Comparison of ENCODE assay signal across 8 cellular contexts in the genomic region with DNA sequence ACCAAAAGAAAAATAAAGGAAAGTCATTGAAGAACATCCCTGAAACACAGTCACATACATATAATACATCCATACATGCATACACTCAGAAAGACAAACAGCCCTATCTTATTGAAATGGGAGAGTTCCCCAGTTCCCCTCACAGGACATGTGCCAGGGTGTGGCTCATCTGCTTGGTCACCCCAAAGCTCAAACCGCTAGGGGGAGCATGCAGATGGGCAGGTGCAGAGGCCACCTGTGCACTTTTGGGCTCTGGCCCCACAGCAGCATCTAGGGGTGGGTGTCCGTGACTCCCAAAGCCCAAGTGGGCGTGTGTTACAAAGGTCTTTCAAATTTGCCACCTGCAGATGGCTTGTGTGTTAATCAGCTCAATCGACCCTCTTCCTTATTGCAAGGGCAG.
DNase-seq lines count a peak whose midpoint lies in the region; ATAC-seq lines count a peak whose summit lies in the region.

No MANE protein-coding gene starts in this region.

- H3K4me3 ChIP-seq in CD4-positive, CD25-positive, alpha-beta regulatory T cell (ENCODE audit: low read depth, low read length), result no peak overlapping the region

- ATAC-seq in CD4-positive, CD25-positive, alpha-beta regulatory T cell (ENCODE audit: low read depth in 2 of 2), result peak in 1 of 2 donors; percentile 45
- ATAC-seq in GM21390 (IDR thresholded peaks at IDR 0.05; ENCODE audit: unreplicated experiment), result peak; percentile 61

- no peaks in the 10 kb centered on the region for H3K4me1 ChIP-seq in CD4-positive, CD25-positive, alpha-beta regulatory T cell (ENCODE audit: control insufficient read depth, insufficient read depth, low read length, poor library complexity, severe bottlenecking)

- peaks cover 0 to 1% (median 0%) of the 10 kb centered on the region in 7 donors for H3K9me3 Mint-ChIP-seq in CD4-positive, CD25-positive, alpha-beta regulatory T cell

- H3K36me3 Mint-ChIP-seq in CD4-positive, CD25-positive, alpha-beta regulatory T cell, result no peaks in the 10 kb centered on the region

- H3K27me3 Mint-ChIP-seq in CD4-positive, CD25-positive, alpha-beta regulatory T cell, result no peaks in the 10 kb centered on the region

- H3K4me1 Mint-ChIP-seq in CD4-positive, CD25-positive, alpha-beta regulatory T cell, result peaks cover 0 to 7% (median under 1%) of the 10 kb centered on the region in 4 donors

- peak overlapping the region in 1 of 3 donors; percentile 33 for H3K27ac Mint-ChIP-seq in CD4-positive, CD25-positive, alpha-beta regulatory T cell

- peak in 2 of 3 donors; percentile 29 to 55 for DNase-seq in CD4-positive, CD25-positive, alpha-beta regulatory T cell
- DNase-seq in activated CD4-positive, alpha-beta T cell treated with anti-CD3 and anti-CD28 coated beads for 4 hours, result peak; percentile 21 to 25
- DNase-seq in iPS-NIHi11 (ENCODE audit: low spot score) (peak; percentile 37), NCI-H446 treated with DMSO at 0.1 percent for 48 hours (lab: John Stamatoyannopoulos, UW) (no peak), SHP77 (lab: John Stamatoyannopoulos, UW) (no peak), NCI-H2081 (lab: John Stamatoyannopoulos, UW) (no peak), amniotic stem cell (lab: John Stamatoyannopoulos, UW) (no peak)

- no peak overlapping the region for H3K4me3 Mint-ChIP-seq in CD4-positive, CD25-positive, alpha-beta regulatory T cell

- no peaks in the 10 kb centered on the region for H3K9me3 ChIP-seq in CD4-positive, CD25-positive, alpha-beta regulatory T cell (ENCODE audit: control insufficient read depth in 2 of 2, low read length in 2 of 2)

- no peak overlapping the region for H3K27ac ChIP-seq in CD4-positive, CD25-positive, alpha-beta regulatory T cell (ENCODE audit: insufficient read depth, low read length, poor library complexity, severe bottlenecking)

- no peaks in the 10 kb centered on the region for H3K36me3 ChIP-seq in CD4-positive, CD25-positive, alpha-beta regulatory T cell (ENCODE audit: control insufficient read depth, insufficient read depth, low read length)

- H3K27me3 ChIP-seq in CD4-positive, CD25-positive, alpha-beta regulatory T cell (ENCODE audit: control insufficient read depth, insufficient read depth, low read length), result peaks cover 2% of the 10 kb centered on the region

Comparison
In these comparisons a context has a peak if more than half of its experiments do, and no peak if none do; other contexts are left out.
1. DNase-seq: peak in CD4-positive, CD25-positive, alpha-beta regulatory T cell (2 of 3), activated CD4-positive, alpha-beta T cell treated with anti-CD3 and anti-CD28 coated beads for 4 hours (2 of 2) and iPS-NIHi11 (single experiment); none in NCI-H446 treated with DMSO at 0.1 percent for 48 hours (single experiment), SHP77 (0 of 2), NCI-H2081 (0 of 2) and amniotic stem cell (single experiment).